In the genomic region with DNA sequence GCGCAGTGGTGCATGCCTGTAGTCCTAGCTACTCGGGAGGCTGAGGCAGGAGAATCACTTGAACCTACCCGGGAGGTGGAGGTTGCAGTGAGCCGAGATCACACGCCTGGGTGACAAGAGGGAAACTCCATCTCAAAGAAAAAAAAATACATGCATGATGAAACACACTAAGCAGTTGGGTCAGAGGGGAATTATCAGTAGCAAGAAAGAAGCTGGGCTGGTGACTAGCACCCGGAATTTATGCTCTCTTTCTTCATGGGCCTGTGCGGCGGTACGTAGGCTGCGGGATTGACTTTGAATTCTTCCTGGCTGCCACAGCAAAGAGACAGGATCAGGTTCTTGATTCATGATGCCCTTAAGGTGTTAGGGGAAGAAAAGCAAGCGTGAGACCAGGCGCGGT, we compare ENCODE assay signal across 1 cellular context. TPM values are rescaled to one million over a fixed set of nuclear protein-coding genes. Genes with fewer than 3 reads are reported as not detected.
"Had no signal": no experiment of that assay in that cellular context is flagged by ENCODE, and none has a peak within 500 bp of the region (broad histone marks: within the 10 kb centered on the region; RNA-seq: fewer than 3 reads in every experiment).

No MANE protein-coding gene starts in this region.

RNA-seq across cellular contexts. Expression of a gene that starts 54.9 kb away (rescaled TPM):
- total RNA-seq: chondrocyte had no signal
